In the genomic region with DNA sequence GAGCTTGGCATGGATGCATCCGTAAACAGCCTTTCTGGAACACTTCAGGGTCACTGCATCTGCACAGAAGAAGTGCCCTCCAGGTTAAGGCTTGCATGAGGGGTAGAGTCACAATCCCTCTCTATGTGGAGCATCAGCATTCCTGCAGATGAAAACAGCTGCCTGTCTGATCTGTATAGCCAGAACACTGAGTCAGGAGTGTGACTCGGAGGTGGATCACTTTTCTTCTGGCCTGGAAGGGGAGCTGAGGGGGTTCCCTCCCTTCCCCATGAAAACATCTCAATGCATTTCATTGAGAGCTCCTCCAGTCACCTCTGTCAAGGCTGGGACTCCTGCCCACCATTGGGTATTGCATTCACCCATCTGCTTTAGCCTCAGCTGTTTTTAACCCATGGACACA, we compare ENCODE assay signal across 20 cellular contexts.
DNase-seq lines count a peak whose midpoint lies in the region; ATAC-seq, FAIRE-seq and TF ChIP-seq lines count a peak whose summit lies in the region.
"Had no signal": no experiment of that assay in that cellular context is flagged by ENCODE, and none has a peak within 500 bp of the region (broad histone marks: within the 10 kb centered on the region; RNA-seq: fewer than 3 reads in every experiment).

No MANE protein-coding gene starts in this region.

- H3K9ac ChIP-seq in endothelial cell of umbilical vein (replicated peaks; ENCODE audit: extremely low read depth, insufficient read depth, low read length), result no peak overlapping the region

- dilution Hi-C loops in endothelial cell of umbilical vein (cut with MboI; ENCODE audit: extremely low pct_ligation_motif_present, low sequenced_read_pairs), result no loop called here

- POLR2A ChIA-PET in endothelial cell of umbilical vein (lab: Charles Lee), result no interaction called here
- POLR2A ChIA-PET in activated CD4-positive, alpha-beta T cell treated with anti-CD3 and anti-CD28 coated beads, Interleukin-2, amount 10 ng/mL, durations not matched to agents 7 days and 5 days (lab: Charles Lee), result no interaction called here

- H3K4me1 Mint-ChIP-seq in activated CD4-positive, alpha-beta T cell treated with anti-CD3 and anti-CD28 coated beads, Interleukin-2, amount 10 ng/mL, durations not matched to agents 7 days and 5 days, result no peaks in the 10 kb centered on the region

- TF ChIP-seq POLR2A in endothelial cell of umbilical vein (IDR thresholded peaks at IDR 0.05; ENCODE audit: low read depth, low read length), result no peak

- no peak overlapping the region for H2AFZ ChIP-seq in endothelial cell of umbilical vein (ENCODE audit: low read depth, low read length)

- H3K27ac ChIP-seq in endothelial cell of umbilical vein (ENCODE audit: insufficient read depth, low read depth, low read length) (no peak overlapping the region), lung (ENCODE audit: low read depth in 1 of 2, low read length in 1 of 2) (no peak overlapping the region), heart right ventricle (no peak overlapping the region)

- CTCF ChIA-PET in endothelial cell of umbilical vein (lab: Charles Lee), result no interaction called here
- CTCF ChIA-PET in activated CD4-positive, alpha-beta T cell treated with anti-CD3 and anti-CD28 coated beads, Interleukin-2, amount 10 ng/mL, durations not matched to agents 7 days and 5 days (lab: Charles Lee), result no interaction called here

- no peak overlapping the region for H3K4me2 ChIP-seq in endothelial cell of umbilical vein (ENCODE audit: insufficient read depth, low read length)

- WGBS in lung, 2 donors, result 90 to 91% methylated on average over 2 of the region's 2 CpGs
- WGBS in heart right ventricle, 2 donors, result 93 to 94% methylated on average over 2 of the region's 2 CpGs

- BruUV-seq in endothelial cell of umbilical vein (replicated peaks; lab: Mats Ljungman, UMichigan), result no TSS peak

- H4K20me1 ChIP-seq in endothelial cell of umbilical vein (replicated peaks; ENCODE audit: control insufficient read depth, extremely low read depth, insufficient read depth, low read length), result no peaks in the 10 kb centered on the region

- H3K9me3 ChIP-seq in MG63 (peaks cover 14% of the 10 kb centered on the region; the same call in 1 of the 2 replicates), endothelial cell of umbilical vein (replicated peaks; ENCODE audit: control insufficient read depth, insufficient read depth, low read length) (no peaks in the 10 kb centered on the region), lung (ENCODE audit: control insufficient read depth in 2 of 2, insufficient read depth in 1 of 2, low read length in 1 of 2) (peaks cover 0 to 7% of the 10 kb centered on the region in 2 donors), heart right ventricle (peaks cover 0 to 32% (median 5%) of the 10 kb centered on the region in 11 donors)

- no peak for FAIRE-seq in endothelial cell of umbilical vein (lab: Jason Lieb, UNC)
- FAIRE-seq: colon, endometrium, GM12878, islet of Langerhans had no signal

- no peak overlapping the region for H3K27ac Mint-ChIP-seq in activated CD4-positive, alpha-beta T cell treated with anti-CD3 and anti-CD28 coated beads, Interleukin-2, amount 10 ng/mL, durations not matched to agents 7 days and 5 days

- no peaks in the 10 kb centered on the region for H3K4me1 ChIP-seq in endothelial cell of umbilical vein (ENCODE audit: control insufficient read depth, extremely low read depth, insufficient read depth, low read length)
- H3K4me1 ChIP-seq in lung (ENCODE audit: control insufficient read depth in 2 of 2, insufficient read depth in 2 of 2, low read length in 2 of 2), result no peaks in the 10 kb centered on the region
- H3K4me1 ChIP-seq in heart right ventricle, result no peaks in the 10 kb centered on the region

- peak; percentile 34 for DNase-seq in AG08396 (ENCODE audit: low spot score)
- peak; percentile 73 for DNase-seq in MG63
- DNase-seq in endothelial cell of umbilical vein (ENCODE audit: low read depth, low spot score), result no peak
- DNase-seq in lung (ENCODE audit: low spot score), result peak; percentile 3
- DNase-seq in activated CD4-positive, alpha-beta T cell treated with anti-CD3 and anti-CD28 coated beads, Interleukin-2, amount 10 ng/mL, durations not matched to agents 7 days and 5 days, result no peak
- no peak for DNase-seq in heart right ventricle
- no peak for DNase-seq in NCI-H2196 treated with DMSO at 0.1 percent for 48 hours (lab: John Stamatoyannopoulos, UW; ENCODE audit: unreplicated experiment)
- DNase-seq: activated effector memory CD4-positive, alpha-beta T cell treated with Interleukin-2 at 50 U/mL for 16 hours; amygdala; midbrain; NCI-H2029; NCI-H526 treated with DMSO at 0.1 percent for 48 hours; retina; stimulated activated CD4-positive, alpha-beta T cell treated with anti-CD3 and anti-CD28 coated beads, Interleukin-15, amount 100 ng/mL, for 24 hours; stimulated activated naive CD8-positive, alpha-beta T cell treated with anti-CD3 and anti-CD28 coated beads, Interleukin-15, Interleukin-2, amounts not matched to agents 100 U/mL and 50 U/mL, for 24 hours had no signal

- no peaks in the 10 kb centered on the region for H3K36me3 Mint-ChIP-seq in activated CD4-positive, alpha-beta T cell treated with anti-CD3 and anti-CD28 coated beads, Interleukin-2, amount 10 ng/mL, durations not matched to agents 7 days and 5 days (ENCODE audit: low read depth)

- H3K4me3 Mint-ChIP-seq in activated CD4-positive, alpha-beta T cell treated with anti-CD3 and anti-CD28 coated beads, Interleukin-2, amount 10 ng/mL, durations not matched to agents 7 days and 5 days, result no peak overlapping the region

- H3K27me3 Mint-ChIP-seq in activated CD4-positive, alpha-beta T cell treated with anti-CD3 and anti-CD28 coated beads, Interleukin-2, amount 10 ng/mL, durations not matched to agents 7 days and 5 days, result peaks cover 6% of the 10 kb centered on the region

- TF ChIP-seq CTCF in endothelial cell of umbilical vein (IDR thresholded peaks at IDR 0.05; ENCODE audit: extremely low read depth in 1 of 2, insufficient read depth in 1 of 2, low read depth in 1 of 2, low read length in 2 of 2) (no peak), lung (IDR thresholded peaks at IDR 0.05; ENCODE audit: control extremely low read depth, extremely low read depth) (no peak), heart right ventricle (IDR thresholded peaks at IDR 0.05) (no peak)

- ATAC-seq in lung (ENCODE audit: insufficient read depth, low FRiP score) (no peak), GM21576 (IDR thresholded peaks at IDR 0.05; ENCODE audit: unreplicated experiment) (no peak), heart right ventricle (no peak)
- ATAC-seq: GM12878; stimulated activated naive CD8-positive, alpha-beta T cell treated with anti-CD3 and anti-CD28 coated beads, Interleukin-15, Interleukin-2, amounts not matched to agents 100 U/mL and 50 U/mL, for 24 hours had no signal

- H3K27me3 ChIP-seq in MG63, result no peaks in the 10 kb centered on the region
- peaks cover 0 to 2% of the 10 kb centered on the region in 2 experiments for H3K27me3 ChIP-seq in endothelial cell of umbilical vein (ENCODE audit: control insufficient read depth in 2 of 2, insufficient read depth in 2 of 2, low read length in 2 of 2)
- H3K27me3 ChIP-seq in lung (ENCODE audit: control insufficient read depth, insufficient read depth), result no peaks in the 10 kb centered on the region
- no peaks in the 10 kb centered on the region for H3K27me3 ChIP-seq in heart right ventricle

- intact Hi-C loops in endothelial cell of umbilical vein (cut with micrococcal nuclease) (no loop called here), heart right ventricle (cut with DNase I) (no loop called here)

- H3K36me3 ChIP-seq in MG63 (no peaks in the 10 kb centered on the region), endothelial cell of umbilical vein (ENCODE audit: control insufficient read depth in 2 of 2, extremely low read depth in 1 of 2, insufficient read depth in 2 of 2, low read length in 2 of 2) (no peaks in the 10 kb centered on the region), lung (ENCODE audit: control insufficient read depth in 2 of 2, insufficient read depth in 2 of 2, low read length in 2 of 2) (no peaks in the 10 kb centered on the region), heart right ventricle (no peaks in the 10 kb centered on the region)

- H3K4me3 ChIP-seq in MG63, result no peak overlapping the region
- no peak overlapping the region for H3K4me3 ChIP-seq in endothelial cell of umbilical vein (replicated peaks in 1 of 3; ENCODE audit: insufficient read depth in 1 of 3, low read depth in 1 of 3, low read length in 3 of 3)
- no peak overlapping the region for H3K4me3 ChIP-seq in lung
- H3K4me3 ChIP-seq in heart right ventricle, result no peak overlapping the region
- H3K4me3 ChIP-seq: GM12878 had no signal

- H3K9me3 Mint-ChIP-seq in activated CD4-positive, alpha-beta T cell treated with anti-CD3 and anti-CD28 coated beads, Interleukin-2, amount 10 ng/mL, durations not matched to agents 7 days and 5 days, result peaks cover 4% of the 10 kb centered on the region

- H3K9me1 ChIP-seq in endothelial cell of umbilical vein (replicated peaks; ENCODE audit: control insufficient read depth, extremely low read depth, insufficient read depth, low read length), result no peaks in the 10 kb centered on the region

- no peaks in the 10 kb centered on the region for H3K79me2 ChIP-seq in endothelial cell of umbilical vein (ENCODE audit: control insufficient read depth, insufficient read depth, low read length)

TF ChIP-seq in endothelial cell of umbilical vein, 7 proteins besides CTCF, POLR2A, EP300 and RAD21:
- TF ChIP-seq FOS (IDR thresholded peaks at IDR 0.05; ENCODE audit: borderline replicate concordance, insufficient read depth, low read length) (peak; percentile 71), EZH2 (IDR thresholded peaks at IDR 0.05; ENCODE audit: borderline replicate concordance, low read depth, low read length, severe bottlenecking) (no peak)

Comparison
In these comparisons a context has a peak if more than half of its experiments do, and no peak if none do; other contexts are left out.
1. DNase-seq: peak in AG08396 (single experiment), MG63 (single experiment) and lung (single experiment); none in endothelial cell of umbilical vein (single experiment), activated CD4-positive, alpha-beta T cell treated with anti-CD3 and anti-CD28 coated beads, Interleukin-2, amount 10 ng/mL, durations not matched to agents 7 days and 5 days (single experiment), heart right ventricle (0 of 2) and NCI-H2196 treated with DMSO at 0.1 percent for 48 hours (single experiment).